In genomic region chr10:124640538-124641231, GRCh38 we compare ENCODE assay signal across 9 cellular contexts.
DNase-seq lines count a peak whose midpoint lies in the region; ATAC-seq, FAIRE-seq and TF ChIP-seq lines count a peak whose summit lies in the region.
"Had no signal": no experiment of that assay in that cellular context is flagged by ENCODE, and none has a peak within 500 bp of the region (broad histone marks: within the 10 kb centered on the region; RNA-seq: fewer than 3 reads in every experiment).

No MANE protein-coding gene starts in this region.

- peak overlapping the region; percentile 78 for H3K27ac Mint-ChIP-seq in activated CD4-positive, alpha-beta T cell treated with anti-CD3 and anti-CD28 coated beads, Interleukin-2, amount 10 ng/mL, durations not matched to agents 7 days and 5 days

- WGBS in pancreas, 2 donors, result 77 to 80% methylated on average over 20 of the region's 20 CpGs

- no peaks in the 10 kb centered on the region for H3K27me3 Mint-ChIP-seq in activated CD4-positive, alpha-beta T cell treated with anti-CD3 and anti-CD28 coated beads, Interleukin-2, amount 10 ng/mL, durations not matched to agents 7 days and 5 days

- FAIRE-seq in pancreas (lab: Jason Lieb, UNC), result no peak

- ATAC-seq in pancreas, result peak in 3 of 4 donors; percentile 19 to 66 (median 33)
- ATAC-seq: Panc1 had no signal

- H3K27ac ChIP-seq in coronary artery (peak overlapping the region in 1 of 2 donors; percentile 76), pancreas (peak overlapping the region in 2 of 4 donors; percentile 21 to 33)

- POLR2A ChIA-PET in activated CD4-positive, alpha-beta T cell treated with anti-CD3 and anti-CD28 coated beads, Interleukin-2, amount 10 ng/mL, durations not matched to agents 7 days and 5 days (lab: Charles Lee), result no interaction called here

- H3K27me3 ChIP-seq in pancreas, result no peaks in the 10 kb centered on the region

- in situ Hi-C loops in KBM-7 (cut with MboI; ENCODE audit: low pct_unique_long_range_greater_than_20kb, low sequenced_read_pairs), result no loop called here

- H3K4me3 Mint-ChIP-seq in activated CD4-positive, alpha-beta T cell treated with anti-CD3 and anti-CD28 coated beads, Interleukin-2, amount 10 ng/mL, durations not matched to agents 7 days and 5 days, result no peak overlapping the region

- no peaks in the 10 kb centered on the region for H3K36me3 ChIP-seq in pancreas

- H3K9me3 Mint-ChIP-seq in activated CD4-positive, alpha-beta T cell treated with anti-CD3 and anti-CD28 coated beads, Interleukin-2, amount 10 ng/mL, durations not matched to agents 7 days and 5 days, result no peaks in the 10 kb centered on the region

- no peak for DNase-seq in activated CD4-positive, alpha-beta T cell treated with anti-CD3 and anti-CD28 coated beads, Interleukin-2, amount 10 ng/mL, durations not matched to agents 7 days and 5 days
- no peak for DNase-seq in activated CD4-positive, alpha-beta T cell treated with anti-CD3 and anti-CD28 coated beads, Interleukin-2, amount 50 U/mL, for 48 hours
- DNase-seq in KBM-7 (peak; percentile 91), coronary artery (ENCODE audit: low spot score) (no peak), pancreas (peak in 1 of 6 donors; percentile 30), DMS53 treated with DMSO at 0.1 percent for 48 hours (lab: John Stamatoyannopoulos, UW; ENCODE audit: unreplicated experiment) (no peak), foreskin melanocyte (no peak), amniotic stem cell (lab: John Stamatoyannopoulos, UW) (no peak)

- H3K4me3 ChIP-seq in coronary artery, result peak overlapping the region; percentile 11
- H3K4me3 ChIP-seq in pancreas, result no peak overlapping the region

- H3K4me1 ChIP-seq in pancreas, result no peaks in the 10 kb centered on the region

- H3K36me3 Mint-ChIP-seq in activated CD4-positive, alpha-beta T cell treated with anti-CD3 and anti-CD28 coated beads, Interleukin-2, amount 10 ng/mL, durations not matched to agents 7 days and 5 days (ENCODE audit: low read depth), result peaks cover 22% of the 10 kb centered on the region

- intact Hi-C loops in pancreas (cut with DNase I), result no loop called here

- H3K4me1 Mint-ChIP-seq in activated CD4-positive, alpha-beta T cell treated with anti-CD3 and anti-CD28 coated beads, Interleukin-2, amount 10 ng/mL, durations not matched to agents 7 days and 5 days, result peaks cover 68% of the 10 kb centered on the region

- H3K9me3 ChIP-seq in pancreas, result no peaks in the 10 kb centered on the region

- TF ChIP-seq CTCF in coronary artery (IDR thresholded peaks at IDR 0.05) (no peak), pancreas (IDR thresholded peaks at IDR 0.05) (no peak)

- CTCF ChIA-PET in activated CD4-positive, alpha-beta T cell treated with anti-CD3 and anti-CD28 coated beads, Interleukin-2, amount 10 ng/mL, durations not matched to agents 7 days and 5 days (lab: Charles Lee), result interaction anchor here (0.7 to 1.4 kb wide), 2 partner anchors 93 to 101 kb away, joined by 3 read pairs; no protein-coding TSS in a partner anchor
